ENCODE assay signal across 17 cellular contexts in genomic region chr2:233807215-233807865, GRCh38. TPM values are rescaled to one million over a fixed set of nuclear protein-coding genes. Genes with fewer than 3 reads are reported as not detected.
A peak's percentile ranks its signal among the peaks of the same experiment; 100 is the strongest.
DNase-seq lines count a peak whose midpoint lies in the region; ATAC-seq, FAIRE-seq and TF ChIP-seq lines count a peak whose summit lies in the region.
"Had no signal": no experiment of that assay in that cellular context is flagged by ENCODE, and none has a peak within 500 bp of the region (broad histone marks: within the 10 kb centered on the region; RNA-seq: fewer than 3 reads in every experiment).

No MANE protein-coding gene starts in this region.

- FAIRE-seq in HTR-8/SVneo (lab: Jason Lieb, UNC): peak; percentile 74
- FAIRE-seq in H1 (lab: Jason Lieb, UNC): no peak

- no peaks in the 10 kb centered on the region for H3K79me1 ChIP-seq in H1 (ENCODE audit: low read depth, low read length)

- no peak overlapping the region for H2AFZ ChIP-seq in H1 (ENCODE audit: low read length)

- H3K18ac ChIP-seq in H1 (ENCODE audit: extremely low read depth, low read length): no peak overlapping the region

- H3K9ac ChIP-seq in H1 (replicated peaks in 1 of 4; ENCODE audit: extremely low read depth in 1 of 4, low read depth in 3 of 4, low read length in 3 of 4): no peak overlapping the region
- H3K9ac ChIP-seq: BLaER1 treated with 17β-estradiol and CSF1 and Interleukin-3, amounts not matched to agents 10 nM and 100 nM had no signal

- no peak overlapping the region for H3K27ac ChIP-seq in H1 (ENCODE audit: low read depth, low read length)
- H3K27ac ChIP-seq: BLaER1 treated with 17β-estradiol and CSF1 and Interleukin-3, amounts not matched to agents 10 nM and 100 nM; suprapubic skin had no signal

- H3K36me3 ChIP-seq in H1 (ENCODE audit: control insufficient read depth in 2 of 4, insufficient read depth in 4 of 4, low read length in 3 of 4): no peaks in the 10 kb centered on the region
- H3K36me3 ChIP-seq: BLaER1 treated with 17β-estradiol and CSF1 and Interleukin-3, amounts not matched to agents 10 nM and 100 nM; suprapubic skin had no signal

- no peak overlapping the region for H2BK120ac ChIP-seq in H1 (replicated peaks; ENCODE audit: low read depth, low read length)

- no peak overlapping the region for H4K8ac ChIP-seq in H1 (ENCODE audit: extremely low read depth, insufficient read depth, low read length)

- TF ChIP-seq CTCF in GM12872 (IDR thresholded peaks at IDR 0.05; ENCODE audit: insufficient read depth, low read depth, low read length) (peak; percentile 19; the same call in 1 of the 3 replicates), H1 (IDR thresholded peaks at IDR 0.05; ENCODE audit: control extremely low read depth in 1 of 3, insufficient read depth in 1 of 3, low read depth in 1 of 3, low read length in 3 of 3) (peak in 1 of 3 experiments; percentile 14; a peak in 2 of 4 replicates)

- POLR2A ChIA-PET in H1 (lab: Charles Lee; ENCODE audit: partially characterized antibody): no interaction called here

- H3K9me3 ChIP-seq in H1 (ENCODE audit: insufficient read depth in 2 of 2, low read depth in 1 of 2, low read length in 1 of 2): peaks cover 0 to 4% of the 10 kb centered on the region in 2 experiments; a peak in 2 of 4 replicates
- H3K9me3 ChIP-seq: suprapubic skin had no signal

- H2AK5ac ChIP-seq in H1 (ENCODE audit: low read depth, low read length): 0 out of 2 replicates have a peak overlapping the region, but pooled peaks have one; percentile 82

- H2BK20ac ChIP-seq in H1 (ENCODE audit: low read length): no peak overlapping the region

- no peak for DNase-seq in HTR-8/SVneo (ENCODE audit: insufficient read length, low spot score)
- DNase-seq in H1 (ENCODE audit: low read depth in 1 of 2, low spot score in 2 of 2): peak in 1 of 2 experiments; percentile 29
- DNase-seq in posterior vena cava (ENCODE audit: low spot score): peak; percentile 53
- DNase-seq in stimulated activated CD4-positive, alpha-beta T cell treated with anti-CD3 and anti-CD28 coated beads, Interleukin-4, amount 100 ng/mL, for 4 hours: no peak
- no peak for DNase-seq in effector CD4-positive, alpha-beta T cell
- DNase-seq: activated naive CD8-positive, alpha-beta T cell treated with anti-CD3 and anti-CD28 coated beads, Interleukin-2, amount 50 U/mL, for 24 hours; foreskin melanocyte; NCI-H187; NCI-H524; nephron progenitor cell had no signal

- no peaks in the 10 kb centered on the region for H3K79me2 ChIP-seq in H1 (ENCODE audit: control insufficient read depth in 1 of 2, insufficient read depth in 2 of 2, low read length in 2 of 2)

- no peak overlapping the region for H3K4me3 ChIP-seq in H1 (ENCODE audit: extremely low read depth in 1 of 4, insufficient read depth in 2 of 4, low read depth in 3 of 4, low read length in 4 of 4)
- H3K4me3 ChIP-seq: BLaER1 treated with 17β-estradiol and CSF1 and Interleukin-3, amounts not matched to agents 10 nM and 100 nM; suprapubic skin had no signal

- H3K23me2 ChIP-seq in H1 (ENCODE audit: low read depth, low read length): no peaks in the 10 kb centered on the region

- 83% methylated on average over 12 of the region's 12 CpGs; no CpG with 5 or more reads in 1 of the 2 experiments for WGBS in H1 (ENCODE audit: extremely low coverage in 1 of 2, insufficient coverage in 1 of 2, insufficient read length in 1 of 2, insufficient replicate concordance in 2 of 2, low coverage in 1 of 2, low lambda C conversion rate in 2 of 2, missing lambda C conversion rate in 1 of 2), 2 experiments

- no peak for TF ChIP-seq EP300 in H1 (IDR thresholded peaks at IDR 0.05; ENCODE audit: borderline replicate concordance in 1 of 2, low read depth in 2 of 2, low read length in 2 of 2)

- no peaks in the 10 kb centered on the region for H3K4me1 ChIP-seq in H1 (replicated peaks in 1 of 4; ENCODE audit: control insufficient read depth in 3 of 4, insufficient read depth in 4 of 4, low read length in 3 of 4)
- H3K4me1 ChIP-seq: BLaER1 treated with 17β-estradiol and CSF1 and Interleukin-3, amounts not matched to agents 10 nM and 100 nM; suprapubic skin had no signal

- no peaks in the 10 kb centered on the region for H3K27me3 ChIP-seq in H1 (replicated peaks in 1 of 4; ENCODE audit: control insufficient read depth in 3 of 4, extremely low read depth in 1 of 4, insufficient read depth in 3 of 4, low read length in 3 of 4)
- H3K27me3 ChIP-seq: BLaER1 treated with 17β-estradiol and CSF1 and Interleukin-3, amounts not matched to agents 10 nM and 100 nM had no signal

- H3K4me2 ChIP-seq in H1 (ENCODE audit: insufficient read depth in 1 of 2, low read depth in 2 of 2, low read length in 2 of 2): no peak overlapping the region
- H3K4me2 ChIP-seq: BLaER1 treated with 17β-estradiol and CSF1 and Interleukin-3, amounts not matched to agents 10 nM and 100 nM had no signal

- H4K5ac ChIP-seq in H1 (ENCODE audit: insufficient read length, low read depth, low read length): no peak overlapping the region

- no peak overlapping the region for H2BK12ac ChIP-seq in H1 (ENCODE audit: low read depth, low read length)

- H3K56ac ChIP-seq in H1 (replicated peaks; ENCODE audit: insufficient read length, low read depth, low read length): no peak overlapping the region

- intact Hi-C loops in posterior vena cava (cut with DNase I): loop anchor here in 1 of 2 donors (10.0 kb wide), 1 partner anchor 163 kb away; no protein-coding TSS in a partner anchor

- CTCF ChIA-PET in H1 (lab: Charles Lee; ENCODE audit: partially characterized antibody): no interaction called here

- no peak for ATAC-seq in GM19023 (IDR thresholded peaks at IDR 0.05; ENCODE audit: unreplicated experiment)
- ATAC-seq: activated naive CD8-positive, alpha-beta T cell treated with anti-CD3 and anti-CD28 coated beads, Interleukin-2, amount 50 U/mL, for 24 hours; WTC11 had no signal

- TF ChIP-seq RAD21 in H1 (IDR thresholded peaks at IDR 0.05 in 1 of 2, conservative IDR thresholded peaks at IDR 0.05 in 1 of 2; ENCODE audit: low read depth in 2 of 2, low read length in 2 of 2): peak in 1 of 2 experiments; percentile 27; a peak in 2 of 4 replicates

- H2BK5ac ChIP-seq in H1 (ENCODE audit: low read depth, low read length): no peak overlapping the region

- no peaks in the 10 kb centered on the region for H4K20me1 ChIP-seq in H1 (replicated peaks in 1 of 2; ENCODE audit: control insufficient read depth in 1 of 2, insufficient read depth in 2 of 2, low read length in 2 of 2)
- H4K20me1 ChIP-seq: BLaER1 treated with 17β-estradiol and CSF1 and Interleukin-3, amounts not matched to agents 10 nM and 100 nM had no signal

- H3K4ac ChIP-seq in H1 (replicated peaks; ENCODE audit: insufficient read length, low read depth, low read length): no peak overlapping the region

- H4K91ac ChIP-seq in H1 (replicated peaks; ENCODE audit: insufficient read length, low read length): no peak overlapping the region

- TF ChIP-seq POLR2A in H1 (IDR thresholded peaks at IDR 0.05; ENCODE audit: control extremely low read depth in 1 of 2, low read depth in 2 of 2, low read length in 2 of 2): no peak

- no peak overlapping the region for H3K14ac ChIP-seq in H1 (ENCODE audit: insufficient read length)

- H2BK15ac ChIP-seq in H1 (ENCODE audit: low read length): no peak overlapping the region; the same call in 1 of the 2 replicates

- no peak overlapping the region for H3K23ac ChIP-seq in H1 (ENCODE audit: insufficient read length)

TF ChIP-seq in H1, 55 proteins besides CTCF, POLR2A, EP300 and RAD21 (continues in another document):
- TF ChIP-seq TCF12 (IDR thresholded peaks at IDR 0.05; ENCODE audit: low read depth, low read length) (no peak), CTBP2 (IDR thresholded peaks at IDR 0.05; ENCODE audit: borderline replicate concordance, insufficient read depth, insufficient read length, low read length) (no peak), EZH2 (IDR thresholded peaks at IDR 0.05; ENCODE audit: low read depth, low read length, severe bottlenecking) (no peak), HDAC2 (IDR thresholded peaks at IDR 0.05; ENCODE audit: borderline replicate concordance in 1 of 2, low read depth in 2 of 2, low read length in 2 of 2) (no peak), MAFK (IDR thresholded peaks at IDR 0.05; ENCODE audit: low read depth, low read length) (no peak), SIN3A (conservative IDR thresholded peaks at IDR 0.05 in 1 of 2, IDR thresholded peaks at IDR 0.05 in 1 of 2; ENCODE audit: low read depth in 1 of 2, low read length in 2 of 2) (no peak)

RNA-seq across cellular contexts. Expression of gene MROH2A, which starts 29.2 kb away (rescaled TPM):
- total RNA-seq in H1 (2021; fragmentation: NEBNext Ultra II Directional; extraction: Animal tissue kit (Norgen Biotek cat#: 25700)): not detected in 2 replicates
- not detected in 2 replicates for polyA plus RNA-seq in H1 (2011; rRNA removed)
- polyA plus RNA-seq in H1 (2011; cell fraction: cytosol; rRNA removed): not detected
- not detected for polyA plus RNA-seq in H1 (2011; cell fraction: nucleus; rRNA removed)
- not detected in 4 replicates for polyA plus RNA-seq in H1 (2012, experiment 1 of 2)
- not detected for polyA plus RNA-seq in H1 (2012, experiment 2 of 2)
- not detected for polyA plus RNA-seq in H1 (2013, experiment 1 of 2)
- not detected for polyA plus RNA-seq in H1 (2013, experiment 2 of 2)
- polyA minus RNA-seq in H1 (2011; rRNA and poly(A)+ RNA removed): not detected in 2 replicates
- not detected for polyA minus RNA-seq in H1 (2011; cell fraction: cytosol; rRNA and poly(A)+ RNA removed)
- polyA minus RNA-seq in H1 (2011; cell fraction: nucleus; rRNA and poly(A)+ RNA removed): not detected
- total RNA-seq in posterior vena cava: not detected
- total RNA-seq: cardiac septum, RPMI7951, suprapubic skin, WTC11 had no signal

RNA-seq across cellular contexts. Expression of gene HJURP, which starts 47.0 kb away (rescaled TPM):
- 56.6 and 60.5 TPM in 2 replicates for total RNA-seq in H1 (2021; fragmentation: NEBNext Ultra II Directional; extraction: Animal tissue kit (Norgen Biotek cat#: 25700))
- polyA plus RNA-seq in H1 (2011; rRNA removed): 39.3 and 49.3 TPM in 2 replicates
- 50.9 TPM for polyA plus RNA-seq in H1 (2011; cell fraction: cytosol; rRNA removed)
- 97.3 TPM for polyA plus RNA-seq in H1 (2011; cell fraction: nucleus; rRNA removed)
- 37.8 to 45.6 TPM (median 39.2 TPM) in 4 replicates for polyA plus RNA-seq in H1 (2012, experiment 1 of 2)
- 9.4 TPM for polyA plus RNA-seq in H1 (2012, experiment 2 of 2)
- 42.7 TPM for polyA plus RNA-seq in H1 (2013, experiment 1 of 2)
- 40.0 TPM for polyA plus RNA-seq in H1 (2013, experiment 2 of 2)
- polyA minus RNA-seq in H1 (2011; rRNA and poly(A)+ RNA removed): 157 and 160 TPM in 2 replicates
- polyA minus RNA-seq in H1 (2011; cell fraction: cytosol; rRNA and poly(A)+ RNA removed): 51.7 TPM
- polyA minus RNA-seq in H1 (2011; cell fraction: nucleus; rRNA and poly(A)+ RNA removed): 52.7 TPM
- under 1 TPM in 1 of 2 donors, not detected in 1; 0.42 TPM for total RNA-seq in posterior vena cava
- total RNA-seq: cardiac septum had no signal

RNA-seq across cellular contexts. Expression of gene UGT1A1, which starts 47.3 kb away (rescaled TPM):
- total RNA-seq in H1 (2021; fragmentation: NEBNext Ultra II Directional; extraction: Animal tissue kit (Norgen Biotek cat#: 25700)): not detected in 2 replicates
- polyA plus RNA-seq in H1 (2011; rRNA removed): not detected in 2 replicates
- polyA plus RNA-seq in H1 (2011; cell fraction: cytosol; rRNA removed): not detected
- polyA plus RNA-seq in H1 (2011; cell fraction: nucleus; rRNA removed): 0.07 TPM
- not detected in 4 replicates for polyA plus RNA-seq in H1 (2012, experiment 1 of 2)
- polyA plus RNA-seq in H1 (2012, experiment 2 of 2): not detected
- polyA plus RNA-seq in H1 (2013, experiment 1 of 2): not detected
- not detected for polyA plus RNA-seq in H1 (2013, experiment 2 of 2)
- polyA minus RNA-seq in H1 (2011; rRNA and poly(A)+ RNA removed): not detected in 2 replicates
- polyA minus RNA-seq in H1 (2011; cell fraction: cytosol; rRNA and poly(A)+ RNA removed): not detected
- not detected for polyA minus RNA-seq in H1 (2011; cell fraction: nucleus; rRNA and poly(A)+ RNA removed)
- total RNA-seq in posterior vena cava: not detected
- total RNA-seq: cardiac septum, RPMI7951, WTC11 had no signal

Comparison
In these comparisons a context has a peak if more than half of its experiments do, and no peak if none do; other contexts are left out.
1. RNA of gene HJURP, which starts 47.0 kb away (total RNA-seq): 56.6 to 60.5 TPM in H1; 0.42 TPM in posterior vena cava; every median in the first group is over 10 times any median in the second.